11 cellular contexts compared by ENCODE assay signal in genomic region chr4:169249214-169249973, GRCh38. TPM values are rescaled to one million over a fixed set of nuclear protein-coding genes. Genes with fewer than 3 reads are reported as not detected.
DNase-seq lines count a peak whose midpoint lies in the region; ATAC-seq, FAIRE-seq and TF ChIP-seq lines count a peak whose summit lies in the region.
"Had no signal": no experiment of that assay in that cellular context is flagged by ENCODE, and none has a peak within 500 bp of the region (broad histone marks: within the 10 kb centered on the region; RNA-seq: fewer than 3 reads in every experiment).

No MANE protein-coding gene starts in this region.

- H3K27ac Mint-ChIP-seq in nephron, result peak overlapping the region; percentile 56 to 91 (median 85)

- TF ChIP-seq CTCF in bronchial epithelial cell (IDR thresholded peaks at IDR 0.05; ENCODE audit: insufficient read depth, low read length, severe bottlenecking) (no peak), nephron (IDR thresholded peaks at IDR 0.05; ENCODE audit: unreplicated experiment in 3 of 3) (no peak), WERI-Rb-1 (IDR thresholded peaks at IDR 0.05; ENCODE audit: low read depth, low read length) (no peak)

- no peak overlapping the region for H3K4me3 Mint-ChIP-seq in nephron

- peaks cover 14% of the 10 kb centered on the region for H3K36me3 Mint-ChIP-seq in nephron (ENCODE audit: low read depth)

- peak; percentile 43 for ATAC-seq in GM19023 (IDR thresholded peaks at IDR 0.05; ENCODE audit: unreplicated experiment)
- peak; percentile 83 for ATAC-seq in HG03354 (IDR thresholded peaks at IDR 0.05; ENCODE audit: poor library complexity, severe bottlenecking, unreplicated experiment)

- H3K36me3 ChIP-seq in bronchial epithelial cell (ENCODE audit: control insufficient read depth, insufficient read depth, low read length) (no peaks in the 10 kb centered on the region), WERI-Rb-1 (no peaks in the 10 kb centered on the region)

- H3K27me3 ChIP-seq in bronchial epithelial cell (ENCODE audit: control insufficient read depth, insufficient read depth, low read length) (no peaks in the 10 kb centered on the region), WERI-Rb-1 (ENCODE audit: insufficient read depth, low read depth, severe bottlenecking) (no peaks in the 10 kb centered on the region)

- peaks cover 3% of the 10 kb centered on the region for H3K9me3 Mint-ChIP-seq in nephron

- no peak for FAIRE-seq in bronchial epithelial cell (lab: Jason Lieb, UNC)

- H3K9me3 ChIP-seq in WERI-Rb-1 (ENCODE audit: severe bottlenecking), result no peaks in the 10 kb centered on the region

- H3K4me3 ChIP-seq in bronchial epithelial cell (ENCODE audit: low read depth, low read length) (no peak overlapping the region), WERI-Rb-1 (ENCODE audit: low read depth, low read length) (no peak overlapping the region)

- H3K27ac ChIP-seq in WERI-Rb-1, result no peak overlapping the region

- no peaks in the 10 kb centered on the region for H3K27me3 Mint-ChIP-seq in nephron (ENCODE audit: low read depth)

- H3K4me1 Mint-ChIP-seq in nephron, result peaks cover 62% of the 10 kb centered on the region

- DNase-seq in bronchial epithelial cell (ENCODE audit: low read depth) (peak; percentile 87), NCI-H345 treated with DMSO at 0.1 percent for 48 hours (lab: John Stamatoyannopoulos, UW; ENCODE audit: unreplicated experiment) (no peak), WERI-Rb-1 (no peak), T-helper 1 cell (no peak), epidermal melanocyte (ENCODE audit: insufficient read length, low spot score) (no peak)
- DNase-seq: activated CD4-positive, alpha-beta T cell treated with anti-CD3 and anti-CD28 coated beads for 4 hours; DMS153; occipital lobe had no signal

RNA-seq across cellular contexts. Expression of gene SH3RF1, which starts 21.4 kb away (rescaled TPM):
- total RNA-seq in bronchial epithelial cell, result 9.0 and 14.0 TPM in 2 replicates
